Comparison of ENCODE assay signal across 8 cellular contexts in genomic region chr3:130179353-130179965, GRCh38.
DNase-seq lines count a peak whose midpoint lies in the region; ATAC-seq and TF ChIP-seq lines count a peak whose summit lies in the region.
"Not testable (repeated sequence)": the region's sequence is repeated elsewhere in the genome, so short reads cannot be mapped to it uniquely, and the experiment has no call there.

No MANE protein-coding gene starts in this region.

- POLR2A ChIA-PET in CD8-positive, alpha-beta memory T cell (lab: Charles Lee), result interaction anchor here (0.9 kb wide), 1 partner anchor 67 kb away, joined by 3 read pairs; no protein-coding TSS in a partner anchor

- intact Hi-C loops in gastrocnemius medialis (cut with DNase I; ENCODE audit: low total_unique reads), result not testable (repeated sequence)

- not testable (repeated sequence) for ATAC-seq in left lobe of liver; gastrocnemius medialis; stimulated activated naive CD8-positive, alpha-beta T cell treated with anti-CD3 and anti-CD28 coated beads, Interleukin-15, Interleukin-2, amounts not matched to agents 100 U/mL and 50 U/mL, for 24 hours

- DNase-seq in CD8-positive, alpha-beta memory T cell, result peak; percentile 27 to 81 (median 63)
- DNase-seq in MG63, result peak; percentile 9
- DNase-seq in T-helper 9 cell, result peak; percentile 16
- peak; percentile 7 for DNase-seq in activated T-helper 9 cell treated with anti-CD3 and anti-CD28 coated beads, Interleukin-2, amount 50 U/mL, for 16 hours (ENCODE audit: low read depth)
- DNase-seq in effector CD4-positive, alpha-beta T cell, result peak; percentile 17
- peak; percentile 45 for DNase-seq in left lobe of liver (ENCODE audit: low spot score)
- DNase-seq in gastrocnemius medialis, result peak; percentile 2 to 11
- peak; percentile 23 for DNase-seq in stimulated activated naive CD8-positive, alpha-beta T cell treated with anti-CD3 and anti-CD28 coated beads, Interleukin-15, Interleukin-2, amounts not matched to agents 100 U/mL and 50 U/mL, for 24 hours

- H3K9me3 ChIP-seq in CD8-positive, alpha-beta memory T cell (ENCODE audit: low read length); MG63; gastrocnemius medialis: not testable (repeated sequence)

- H3K4me1 Mint-ChIP-seq in CD8-positive, alpha-beta memory T cell, result peaks cover 21 to 25% (median 24%) of the 10 kb centered on the region in 3 donors

- not testable (repeated sequence) for TF ChIP-seq CTCF in gastrocnemius medialis (IDR thresholded peaks at IDR 0.05 in 4 of 5, conservative IDR thresholded peaks at IDR 0.05 in 1 of 5)

- H3K4me3 Mint-ChIP-seq in CD8-positive, alpha-beta memory T cell, result peak overlapping the region; percentile 71 to 86 (median 84)

- H3K27me3 ChIP-seq in CD8-positive, alpha-beta memory T cell (ENCODE audit: insufficient read depth, low read length, poor library complexity, severe bottlenecking); MG63; gastrocnemius medialis: not testable (repeated sequence)

- TF ChIP-seq POLR2A in gastrocnemius medialis (IDR thresholded peaks at IDR 0.05), result not testable (repeated sequence)

- not testable (repeated sequence) for H3K27me3 Mint-ChIP-seq in CD8-positive, alpha-beta memory T cell

- not testable (repeated sequence) for H3K36me3 Mint-ChIP-seq in CD8-positive, alpha-beta memory T cell

- in situ Hi-C loops in gastrocnemius medialis (cut with MboI; ENCODE audit: low sequenced_read_pairs in 4 of 4), result not testable (repeated sequence)

- not testable (repeated sequence) for H3K9me3 Mint-ChIP-seq in CD8-positive, alpha-beta memory T cell

- peaks cover 13% of the 10 kb centered on the region for H3K4me1 ChIP-seq in CD8-positive, alpha-beta memory T cell (ENCODE audit: insufficient read depth, low read length)
- not testable (repeated sequence) for H3K4me1 ChIP-seq in gastrocnemius medialis

- not testable (repeated sequence) for H3K36me3 ChIP-seq in CD8-positive, alpha-beta memory T cell (ENCODE audit: insufficient read depth, low read length); MG63; gastrocnemius medialis

- peak overlapping the region; percentile 33 for H3K4me3 ChIP-seq in CD8-positive, alpha-beta memory T cell (ENCODE audit: low read length)
- H3K4me3 ChIP-seq in MG63, result not testable (repeated sequence)
- peak overlapping the region in 2 of 4 donors; percentile 21 for H3K4me3 ChIP-seq in gastrocnemius medialis

- CTCF ChIA-PET in CD8-positive, alpha-beta memory T cell (lab: Charles Lee), result not testable (repeated sequence)

- peak overlapping the region; percentile 92 to 98 (median 94) for H3K27ac Mint-ChIP-seq in CD8-positive, alpha-beta memory T cell

- H3K27ac ChIP-seq in CD8-positive, alpha-beta memory T cell (ENCODE audit: low read depth, low read length), result peak overlapping the region; percentile 60
- H3K27ac ChIP-seq in gastrocnemius medialis, result not testable (repeated sequence)

Comparison
In these comparisons a context has a peak if more than half of its experiments do, and no peak if none do; other contexts are left out.
1. DNase-seq: peak in every context shown above with its lines; median percentile 63 in CD8-positive, alpha-beta memory T cell; 45 in left lobe of liver; 23 in stimulated activated naive CD8-positive, alpha-beta T cell treated with anti-CD3 and anti-CD28 coated beads, Interleukin-15, Interleukin-2, amounts not matched to agents 100 U/mL and 50 U/mL, for 24 hours; 17 in effector CD4-positive, alpha-beta T cell; 16 in T-helper 9 cell; 9 in MG63; 7 in activated T-helper 9 cell treated with anti-CD3 and anti-CD28 coated beads, Interleukin-2, amount 50 U/mL, for 16 hours; 6 in gastrocnemius medialis.